In genomic region chr9:589723-590122, GRCh38 we compare ENCODE assay signal across 9 cellular contexts.
DNase-seq lines count a peak whose midpoint lies in the region; ATAC-seq, FAIRE-seq and TF ChIP-seq lines count a peak whose summit lies in the region.
"Had no signal": no experiment of that assay in that cellular context is flagged by ENCODE, and none has a peak within 500 bp of the region (broad histone marks: within the 10 kb centered on the region; RNA-seq: fewer than 3 reads in every experiment).

No MANE protein-coding gene starts in this region.

- H3K27ac ChIP-seq in A549: peak overlapping the region; percentile 67 to 68
- H3K27ac ChIP-seq in cingulate gyrus (ENCODE audit: low read depth, low read length): peak overlapping the region; percentile 23
- no peak overlapping the region for H3K27ac ChIP-seq in left lung

- H3K27me3 ChIP-seq in left lung: no peaks in the 10 kb centered on the region

- H3K4me2 ChIP-seq in A549: peak overlapping the region; percentile 61

- TF ChIP-seq POLR2A in A549 (IDR thresholded peaks at IDR 0.05; ENCODE audit: low read length) (no peak), H54 (IDR thresholded peaks at IDR 0.05; ENCODE audit: low read depth, low read length) (no peak)

- ATAC-seq in A549 (peak; percentile 45 to 60; a peak in 4 of 6 replicates), left lung (peak; percentile 54), HG02938 (IDR thresholded peaks at IDR 0.05; ENCODE audit: unreplicated experiment) (no peak)

- CTCF ChIA-PET in A549 (lab: Yijun Ruan, JAX): no interaction called here

- DNase-seq in A549 (ENCODE audit: low read depth in 1 of 2, low spot score in 1 of 2) (peak in 1 of 2 experiments; percentile 16), NCI-H226 (peak; percentile 93), left lung (no peak), H54 (ENCODE audit: insufficient read length, low spot score) (no peak), T-helper 2 cell (no peak)
- no peak for DNase-seq in stimulated activated CD4-positive, alpha-beta T cell treated with anti-CD3 and anti-CD28 coated beads, Interleukin-4, amount 100 ng/mL, for 24 hours
- DNase-seq: SIG-M5 had no signal

- H3K9me3 ChIP-seq in A549: no peaks in the 10 kb centered on the region
- no peaks in the 10 kb centered on the region for H3K9me3 ChIP-seq in left lung

- POLR2A ChIA-PET in A549 (lab: Yijun Ruan, JAX): no interaction called here

- WGBS in A549 (ENCODE audit: missing lambda C conversion rate): 5% methylated on average over 3 of the region's 3 CpGs

- TF ChIP-seq RAD21 in A549 (conservative IDR thresholded peaks at IDR 0.05 in 1 of 2, IDR thresholded peaks at IDR 0.05 in 1 of 2): no peak

- intact Hi-C loops in left lung (cut with DNase I): no loop called here

- H3K4me3 ChIP-seq in A549: no peak overlapping the region
- H3K4me3 ChIP-seq in left lung: no peak overlapping the region

- H3K4me1 ChIP-seq in A549 (peaks cover 52% of the 10 kb centered on the region), left lung (peaks cover 3 to 22% of the 10 kb centered on the region in 2 donors)

- no peak for TF ChIP-seq CTCF in A549 (IDR thresholded peaks at IDR 0.05)
- no peak for TF ChIP-seq CTCF in left lung (IDR thresholded peaks at IDR 0.05)

- FAIRE-seq in A549 (lab: Jason Lieb, UNC) (no peak), H54 (lab: Jason Lieb, UNC) (no peak)

- no peaks in the 10 kb centered on the region for H3K36me3 ChIP-seq in left lung

- no peak for TF ChIP-seq EP300 in A549 (IDR thresholded peaks at IDR 0.05)

TF ChIP-seq in A549, 52 proteins besides CTCF, POLR2A, EP300 and RAD21:
- TF ChIP-seq KDM1A (IDR thresholded peaks at IDR 0.05; ENCODE audit: low read depth) (no peak), KDM5A (IDR thresholded peaks at IDR 0.05) (no peak), NR3C1 (IDR thresholded peaks at IDR 0.05) (no peak), CEBPB (IDR thresholded peaks at IDR 0.05) (no peak), GATA3 (IDR thresholded peaks at IDR 0.05; ENCODE audit: borderline replicate concordance) (no peak), NPAS2 (CRISPR knock-in tag; IDR thresholded peaks at IDR 0.05; ENCODE audit: borderline replicate concordance) (no peak), HES2 (IDR thresholded peaks at IDR 0.05) (no peak), EHMT2 (IDR thresholded peaks at IDR 0.05; ENCODE audit: low read depth) (no peak), RNF2 (IDR thresholded peaks at IDR 0.05; ENCODE audit: borderline replicate concordance, low read depth) (no peak), FOSL2 (IDR thresholded peaks at IDR 0.05) (no peak), FOSL2 (CRISPR knock-in tag; IDR thresholded peaks at IDR 0.05) (no peak), JUN (IDR thresholded peaks at IDR 0.05) (no peak), MAFK (IDR thresholded peaks at IDR 0.05; ENCODE audit: partially characterized antibody) (no peak), HEYL (CRISPR knock-in tag; IDR thresholded peaks at IDR 0.05) (no peak), HOXB5 (CRISPR knock-in tag; IDR thresholded peaks at IDR 0.05) (no peak)

Comparison
In these comparisons a context has a peak if more than half of its experiments do, and no peak if none do; other contexts are left out.
1. H3K27ac ChIP-seq: peak in A549 (2 of 2) and cingulate gyrus (single experiment); none in left lung (0 of 2).